ENCODE assay signal across 11 cellular contexts in genomic region chr12:94761559-94761958, GRCh38.
DNase-seq lines count a peak whose midpoint lies in the region; ATAC-seq, FAIRE-seq and TF ChIP-seq lines count a peak whose summit lies in the region.
"Had no signal": no experiment of that assay in that cellular context is flagged by ENCODE, and none has a peak within 500 bp of the region (broad histone marks: within the 10 kb centered on the region; RNA-seq: fewer than 3 reads in every experiment).

No MANE protein-coding gene starts in this region.

- H3K27me3 ChIP-seq in HepG2 (ENCODE audit: control insufficient read depth in 1 of 2, insufficient read depth in 2 of 2, low read length in 2 of 2) (peaks cover 0 to 4% of the 10 kb centered on the region in 2 experiments; a peak in 1 of 5 replicates), right lobe of liver (no peaks in the 10 kb centered on the region)
- H3K27me3 ChIP-seq: neutrophil had no signal

- H3K9me3 ChIP-seq in HepG2 (ENCODE audit: low read length), result no peaks in the 10 kb centered on the region
- no peaks in the 10 kb centered on the region for H3K9me3 ChIP-seq in right lobe of liver
- H3K9me3 ChIP-seq: heart left ventricle, neutrophil had no signal

- no peak overlapping the region for H3K9ac ChIP-seq in HepG2 (ENCODE audit: insufficient read depth, low read depth, low read length)

- H3K36me3 ChIP-seq in HepG2 (replicated peaks in 1 of 2; ENCODE audit: control insufficient read depth in 1 of 2, insufficient read depth in 2 of 2, low read length in 2 of 2), result no peaks in the 10 kb centered on the region
- H3K36me3 ChIP-seq in right lobe of liver, result no peaks in the 10 kb centered on the region
- H3K36me3 ChIP-seq: heart left ventricle, neutrophil had no signal

- DNase-seq in HepG2 (ENCODE audit: low spot score) (peak; percentile 9), right lobe of liver (no peak), RPMI7951 (ENCODE audit: low read depth) (peak; percentile 85), fibroblast of mammary gland (ENCODE audit: low read depth) (peak; percentile 94), smooth muscle cell of the brain vasculature (ENCODE audit: low read depth, low spot score) (peak; percentile 36), OCI-M2 (lab: John Stamatoyannopoulos, UW; ENCODE audit: unreplicated experiment) (no peak), HEK293T (ENCODE audit: extremely low spot score) (no peak)
- DNase-seq: heart left ventricle had no signal

- H4K20me1 ChIP-seq in HepG2 (ENCODE audit: insufficient read depth, low read length), result no peaks in the 10 kb centered on the region

- WGBS in HepG2 (ENCODE audit: low lambda C conversion rate), result 26% methylated on average over 3 of the region's 3 CpGs
- 58% methylated on average over 2 of the region's 3 CpGs for WGBS in right lobe of liver (ENCODE audit: insufficient coverage, low coverage, low lambda C conversion rate, missing lambda C conversion rate)

- TF ChIP-seq CTCF in HepG2 (CRISPR knock-in tag; IDR thresholded peaks at IDR 0.05) (no peak), right lobe of liver (IDR thresholded peaks at IDR 0.05) (no peak), fibroblast of mammary gland (conservative IDR thresholded peaks at IDR 0.05; ENCODE audit: control insufficient read depth, insufficient read depth, low read depth, low read length) (no peak)

- TF ChIP-seq POLR2A in HepG2 (IDR thresholded peaks at IDR 0.05; ENCODE audit: insufficient read depth in 1 of 2, low read depth in 2 of 2, low read length in 2 of 2) (no peak), right lobe of liver (IDR thresholded peaks at IDR 0.05) (no peak)

- H3K4me2 ChIP-seq in HepG2 (ENCODE audit: low read depth, low read length), result no peak overlapping the region

- no peaks in the 10 kb centered on the region for H3K79me2 ChIP-seq in HepG2 (ENCODE audit: insufficient read depth, low read length)

- in situ Hi-C loops in HepG2 (cut with HindIII; ENCODE audit: extremely low pct_ligation_motif_present, low pct_unique_long_range_greater_than_20kb), result loop anchor here (10.0 to 25.0 kb wide), 2 partner anchors 207 to 624 kb away; partner anchors contain the start of gene PLXNC1

- H3K4me3 ChIP-seq in HepG2 (replicated peaks in 1 of 3; ENCODE audit: insufficient read depth in 1 of 3, low read depth in 2 of 3, low read length in 3 of 3), result no peak overlapping the region
- no peak overlapping the region for H3K4me3 ChIP-seq in right lobe of liver
- no peak overlapping the region for H3K4me3 ChIP-seq in fibroblast of mammary gland (ENCODE audit: control insufficient read depth, low read depth, low read length)
- H3K4me3 ChIP-seq: heart left ventricle had no signal

- no peak overlapping the region for H3K27ac ChIP-seq in HepG2 (ENCODE audit: extremely low read length, insufficient read depth, low read length)
- H3K27ac ChIP-seq in right lobe of liver, result no peak overlapping the region
- H3K27ac ChIP-seq: heart left ventricle, VCaP had no signal

- CTCF ChIA-PET in HepG2 (lab: Yijun Ruan, JAX; ENCODE audit: low intra/inter-chr PET ratio, low total read pairs), result no interaction called here
- CTCF ChIA-PET in HEK293T (lab: Yijun Ruan, JAX), result interaction anchor here (0.6 to 1.0 kb wide), 3 partner anchors 114 to 219 kb away, joined by 3 read pairs; no protein-coding TSS in a partner anchor

- no peak for FAIRE-seq in HepG2 (lab: Jason Lieb, UNC)

- intact Hi-C loops in HepG2 (cut with micrococcal nuclease; ENCODE audit: unreplicated experiment) (loop anchor here (5.0 kb wide), 1 partner anchor 214 kb away; no protein-coding TSS in a partner anchor), right lobe of liver (cut with DNase I) (loop anchor here in 1 of 2 donors (10.0 kb wide), 1 partner anchor 217 kb away; no protein-coding TSS in a partner anchor)

- no peak overlapping the region for H2AFZ ChIP-seq in HepG2 (ENCODE audit: low read length)

- H3K4me1 ChIP-seq in HepG2 (ENCODE audit: insufficient read depth, low read length) (peaks cover 4% of the 10 kb centered on the region), right lobe of liver (no peaks in the 10 kb centered on the region)

- ATAC-seq in HepG2 (no peak), right lobe of liver (no peak), HG03521 (IDR thresholded peaks at IDR 0.05; ENCODE audit: unreplicated experiment) (no peak)
- ATAC-seq: heart left ventricle had no signal

- TF ChIP-seq EP300 in HepG2 (IDR thresholded peaks at IDR 0.05; ENCODE audit: low read depth in 2 of 2, low read length in 2 of 2) (no peak), HepG2 (CRISPR knock-in tag; IDR thresholded peaks at IDR 0.05; ENCODE audit: borderline replicate concordance) (no peak)

- POLR2A ChIA-PET in HepG2 (lab: Yijun Ruan, JAX) (no interaction called here), HEK293T (lab: Yijun Ruan, JAX) (no interaction called here)

- no TSS peak for BruUV-seq in HepG2 (replicated peaks; lab: Mats Ljungman, UMichigan)

- TF ChIP-seq RAD21 in HepG2 (CRISPR knock-in tag; IDR thresholded peaks at IDR 0.05), result no peak

TF ChIP-seq in HepG2, 621 proteins besides CTCF, POLR2A, EP300 and RAD21:
- no peak for TF ChIP-seq HDAC1 (CRISPR knock-in tag; IDR thresholded peaks at IDR 0.05)
- TF ChIP-seq NFE2 (CRISPR knock-in tag; IDR thresholded peaks at IDR 0.05), result no peak
TF ChIP-seq in HepG2: peak in this region for 0.

TF ChIP-seq in HEK293T, 16 proteins besides CTCF, POLR2A, EP300 and RAD21:
- TF ChIP-seq HDGF (IDR thresholded peaks at IDR 0.05; ENCODE audit: borderline replicate concordance) (no peak), LEF1 (IDR thresholded peaks at IDR 0.05; ENCODE audit: borderline replicate concordance) (no peak)

Comparison
In these comparisons a context has a peak if more than half of its experiments do, and no peak if none do; other contexts are left out.
1. DNase-seq: peak in HepG2 (single experiment), RPMI7951 (single experiment), fibroblast of mammary gland (single experiment) and smooth muscle cell of the brain vasculature (single experiment); none in right lobe of liver (0 of 3), OCI-M2 (single experiment) and HEK293T (single experiment).